ENCODE assay signal across 1 cellular context in the genomic region with DNA sequence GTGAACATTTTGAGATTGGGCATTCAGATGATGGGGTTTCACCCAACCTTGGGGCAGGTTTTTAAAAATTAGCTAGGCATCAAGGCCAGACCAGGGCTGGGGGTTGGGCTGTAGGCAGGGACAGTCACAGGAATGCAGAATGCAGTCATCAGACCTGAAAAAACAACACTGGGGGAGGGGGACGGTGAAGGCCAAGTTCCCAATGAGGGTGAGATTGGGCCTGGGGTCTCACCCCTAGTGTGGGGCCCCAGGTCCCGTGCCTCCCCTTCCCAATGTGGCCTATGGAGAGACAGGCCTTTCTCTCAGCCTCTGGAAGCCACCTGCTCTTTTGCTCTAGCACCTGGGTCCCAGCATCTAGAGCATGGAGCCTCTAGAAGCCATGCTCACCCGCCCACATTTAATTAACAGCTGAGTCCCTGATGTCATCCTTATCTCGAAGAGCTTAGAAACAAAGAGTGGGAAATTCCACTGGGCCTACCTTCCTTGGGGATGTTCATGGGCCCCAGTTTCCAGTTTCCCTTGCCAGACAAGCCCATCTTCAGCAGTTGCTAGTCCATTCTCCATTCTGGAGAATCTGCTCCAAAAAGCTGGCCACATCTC.
TF ChIP-seq lines count a peak whose summit lies in the region.

No MANE protein-coding gene starts in this region.

TF ChIP-seq in HepG2, 621 proteins besides CTCF, POLR2A, EP300 and RAD21 (continued from another document and continues in another):
- TF ChIP-seq, protein P1, sequence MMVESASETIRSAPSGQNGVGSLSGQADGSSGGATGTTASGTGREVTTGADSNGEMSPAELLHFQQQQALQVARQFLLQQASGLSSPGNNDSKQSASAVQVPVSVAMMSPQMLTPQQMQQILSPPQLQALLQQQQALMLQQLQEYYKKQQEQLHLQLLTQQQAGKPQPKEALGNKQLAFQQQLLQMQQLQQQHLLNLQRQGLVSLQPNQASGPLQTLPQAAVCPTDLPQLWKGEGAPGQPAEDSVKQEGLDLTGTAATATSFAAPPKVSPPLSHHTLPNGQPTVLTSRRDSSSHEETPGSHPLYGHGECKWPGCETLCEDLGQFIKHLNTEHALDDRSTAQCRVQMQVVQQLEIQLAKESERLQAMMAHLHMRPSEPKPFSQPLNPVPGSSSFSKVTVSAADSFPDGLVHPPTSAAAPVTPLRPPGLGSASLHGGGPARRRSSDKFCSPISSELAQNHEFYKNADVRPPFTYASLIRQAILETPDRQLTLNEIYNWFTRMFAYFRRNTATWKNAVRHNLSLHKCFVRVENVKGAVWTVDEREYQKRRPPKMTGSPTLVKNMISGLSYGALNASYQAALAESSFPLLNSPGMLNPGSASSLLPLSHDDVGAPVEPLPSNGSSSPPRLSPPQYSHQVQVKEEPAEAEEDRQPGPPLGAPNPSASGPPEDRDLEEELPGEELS (CRISPR knock-in tag; IDR thresholded peaks at IDR 0.05) = peak; percentile 68
- TF ChIP-seq ESRRA (CRISPR knock-in tag; IDR thresholded peaks at IDR 0.05; ENCODE audit: low read depth) (0 out of 2 replicates have a peak, but pooled peaks have one; percentile 51), FOXP1 (IDR thresholded peaks at IDR 0.05) (no peak), FOXP1 (CRISPR knock-in tag; IDR thresholded peaks at IDR 0.05) (peak; percentile 56), AFF4 (CRISPR knock-in tag; IDR thresholded peaks at IDR 0.05) (no peak), ZNF10 (CRISPR knock-in tag; IDR thresholded peaks at IDR 0.05; ENCODE audit: borderline replicate concordance, low read depth) (no peak), ZFP36L2 (CRISPR knock-in tag; IDR thresholded peaks at IDR 0.05) (no peak), ZSCAN9 (CRISPR knock-in tag; IDR thresholded peaks at IDR 0.05; ENCODE audit: borderline replicate concordance) (no peak), FOSL2 (CRISPR knock-in tag; IDR thresholded peaks at IDR 0.05) (peak; percentile 69), CEBPG (CRISPR knock-in tag; IDR thresholded peaks at IDR 0.05) (no peak), ZNF20 (CRISPR knock-in tag; IDR thresholded peaks at IDR 0.05) (no peak), TBL1XR1 (IDR thresholded peaks at IDR 0.05; ENCODE audit: borderline replicate concordance, low read length, partially characterized antibody) (peak; percentile 47), DPF2 (CRISPR knock-in tag; IDR thresholded peaks at IDR 0.05; ENCODE audit: borderline replicate concordance, low read depth) (peak; percentile 55), ZBTB43 (CRISPR knock-in tag; conservative IDR thresholded peaks at IDR 0.05) (no peak), HNF1A (IDR thresholded peaks at IDR 0.05; ENCODE audit: low read depth) (peak; percentile 47; the same call in 1 of the 2 replicates), HNF1A (CRISPR knock-in tag; IDR thresholded peaks at IDR 0.05; ENCODE audit: borderline replicate concordance) (peak; percentile 61; the same call in 1 of the 2 replicates), MEIS1 (CRISPR knock-in tag; IDR thresholded peaks at IDR 0.05; ENCODE audit: borderline replicate concordance) (0 out of 2 replicates have a peak, but pooled peaks have one; percentile 45), ZFP62 (CRISPR knock-in tag; IDR thresholded peaks at IDR 0.05) (no peak), ATF7 (IDR thresholded peaks at IDR 0.05) (no peak), ATF7 (CRISPR knock-in tag; IDR thresholded peaks at IDR 0.05) (0 out of 2 replicates have a peak, but pooled peaks have one; percentile 49), STAT5B (CRISPR knock-in tag; IDR thresholded peaks at IDR 0.05) (no peak), ZNF331 (CRISPR knock-in tag; IDR thresholded peaks at IDR 0.05) (no peak)
- TF ChIP-seq, protein P2, sequence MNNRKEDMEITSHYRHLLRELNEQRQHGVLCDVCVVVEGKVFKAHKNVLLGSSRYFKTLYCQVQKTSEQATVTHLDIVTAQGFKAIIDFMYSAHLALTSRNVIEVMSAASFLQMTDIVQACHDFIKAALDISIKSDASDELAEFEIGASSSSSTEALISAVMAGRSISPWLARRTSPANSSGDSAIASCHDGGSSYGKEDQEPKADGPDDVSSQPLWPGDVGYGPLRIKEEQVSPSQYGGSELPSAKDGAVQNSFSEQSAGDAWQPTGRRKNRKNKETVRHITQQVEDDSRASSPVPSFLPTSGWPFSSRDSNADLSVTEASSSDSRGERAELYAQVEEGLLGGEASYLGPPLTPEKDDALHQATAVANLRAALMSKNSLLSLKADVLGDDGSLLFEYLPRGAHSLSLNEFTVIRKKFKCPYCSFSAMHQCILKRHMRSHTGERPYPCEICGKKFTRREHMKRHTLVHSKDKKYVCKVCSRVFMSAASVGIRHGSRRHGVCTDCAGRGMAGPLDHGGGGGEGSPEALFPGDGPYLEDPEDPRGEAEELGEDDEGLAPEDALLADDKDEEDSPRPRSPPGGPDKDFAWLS (CRISPR knock-in tag; IDR thresholded peaks at IDR 0.05; ENCODE audit: borderline replicate concordance) = no peak
- TF ChIP-seq, protein P3, sequence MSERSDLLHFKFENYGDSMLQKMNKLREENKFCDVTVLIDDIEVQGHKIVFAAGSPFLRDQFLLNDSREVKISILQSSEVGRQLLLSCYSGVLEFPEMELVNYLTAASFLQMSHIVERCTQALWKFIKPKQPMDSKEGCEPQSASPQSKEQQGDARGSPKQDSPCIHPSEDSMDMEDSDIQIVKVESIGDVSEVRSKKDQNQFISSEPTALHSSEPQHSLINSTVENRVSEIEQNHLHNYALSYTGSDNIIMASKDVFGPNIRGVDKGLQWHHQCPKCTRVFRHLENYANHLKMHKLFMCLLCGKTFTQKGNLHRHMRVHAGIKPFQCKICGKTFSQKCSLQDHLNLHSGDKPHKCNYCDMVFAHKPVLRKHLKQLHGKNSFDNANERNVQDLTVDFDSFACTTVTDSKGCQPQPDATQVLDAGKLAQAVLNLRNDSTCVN (CRISPR knock-in tag; IDR thresholded peaks at IDR 0.05; ENCODE audit: borderline replicate concordance) = peak; percentile 99
- TF ChIP-seq, protein P4, sequence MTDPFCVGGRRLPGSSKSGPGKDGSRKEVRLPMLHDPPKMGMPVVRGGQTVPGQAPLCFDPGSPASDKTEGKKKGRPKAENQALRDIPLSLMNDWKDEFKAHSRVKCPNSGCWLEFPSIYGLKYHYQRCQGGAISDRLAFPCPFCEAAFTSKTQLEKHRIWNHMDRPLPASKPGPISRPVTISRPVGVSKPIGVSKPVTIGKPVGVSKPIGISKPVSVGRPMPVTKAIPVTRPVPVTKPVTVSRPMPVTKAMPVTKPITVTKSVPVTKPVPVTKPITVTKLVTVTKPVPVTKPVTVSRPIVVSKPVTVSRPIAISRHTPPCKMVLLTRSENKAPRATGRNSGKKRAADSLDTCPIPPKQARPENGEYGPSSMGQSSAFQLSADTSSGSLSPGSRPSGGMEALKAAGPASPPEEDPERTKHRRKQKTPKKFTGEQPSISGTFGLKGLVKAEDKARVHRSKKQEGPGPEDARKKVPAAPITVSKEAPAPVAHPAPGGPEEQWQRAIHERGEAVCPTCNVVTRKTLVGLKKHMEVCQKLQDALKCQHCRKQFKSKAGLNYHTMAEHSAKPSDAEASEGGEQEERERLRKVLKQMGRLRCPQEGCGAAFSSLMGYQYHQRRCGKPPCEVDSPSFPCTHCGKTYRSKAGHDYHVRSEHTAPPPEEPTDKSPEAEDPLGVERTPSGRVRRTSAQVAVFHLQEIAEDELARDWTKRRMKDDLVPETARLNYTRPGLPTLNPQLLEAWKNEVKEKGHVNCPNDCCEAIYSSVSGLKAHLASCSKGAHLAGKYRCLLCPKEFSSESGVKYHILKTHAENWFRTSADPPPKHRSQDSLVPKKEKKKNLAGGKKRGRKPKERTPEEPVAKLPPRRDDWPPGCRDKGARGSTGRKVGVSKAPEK (CRISPR knock-in tag; IDR thresholded peaks at IDR 0.05; ENCODE audit: borderline replicate concordance) = no peak
- TF ChIP-seq, protein P5, sequence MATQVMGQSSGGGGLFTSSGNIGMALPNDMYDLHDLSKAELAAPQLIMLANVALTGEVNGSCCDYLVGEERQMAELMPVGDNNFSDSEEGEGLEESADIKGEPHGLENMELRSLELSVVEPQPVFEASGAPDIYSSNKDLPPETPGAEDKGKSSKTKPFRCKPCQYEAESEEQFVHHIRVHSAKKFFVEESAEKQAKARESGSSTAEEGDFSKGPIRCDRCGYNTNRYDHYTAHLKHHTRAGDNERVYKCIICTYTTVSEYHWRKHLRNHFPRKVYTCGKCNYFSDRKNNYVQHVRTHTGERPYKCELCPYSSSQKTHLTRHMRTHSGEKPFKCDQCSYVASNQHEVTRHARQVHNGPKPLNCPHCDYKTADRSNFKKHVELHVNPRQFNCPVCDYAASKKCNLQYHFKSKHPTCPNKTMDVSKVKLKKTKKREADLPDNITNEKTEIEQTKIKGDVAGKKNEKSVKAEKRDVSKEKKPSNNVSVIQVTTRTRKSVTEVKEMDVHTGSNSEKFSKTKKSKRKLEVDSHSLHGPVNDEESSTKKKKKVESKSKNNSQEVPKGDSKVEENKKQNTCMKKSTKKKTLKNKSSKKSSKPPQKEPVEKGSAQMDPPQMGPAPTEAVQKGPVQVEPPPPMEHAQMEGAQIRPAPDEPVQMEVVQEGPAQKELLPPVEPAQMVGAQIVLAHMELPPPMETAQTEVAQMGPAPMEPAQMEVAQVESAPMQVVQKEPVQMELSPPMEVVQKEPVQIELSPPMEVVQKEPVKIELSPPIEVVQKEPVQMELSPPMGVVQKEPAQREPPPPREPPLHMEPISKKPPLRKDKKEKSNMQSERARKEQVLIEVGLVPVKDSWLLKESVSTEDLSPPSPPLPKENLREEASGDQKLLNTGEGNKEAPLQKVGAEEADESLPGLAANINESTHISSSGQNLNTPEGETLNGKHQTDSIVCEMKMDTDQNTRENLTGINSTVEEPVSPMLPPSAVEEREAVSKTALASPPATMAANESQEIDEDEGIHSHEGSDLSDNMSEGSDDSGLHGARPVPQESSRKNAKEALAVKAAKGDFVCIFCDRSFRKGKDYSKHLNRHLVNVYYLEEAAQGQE (IDR thresholded peaks at IDR 0.05; ENCODE audit: borderline replicate concordance in 1 of 2, low read depth in 1 of 2, low read length in 2 of 2) = no peak
- TF ChIP-seq, protein P6, sequence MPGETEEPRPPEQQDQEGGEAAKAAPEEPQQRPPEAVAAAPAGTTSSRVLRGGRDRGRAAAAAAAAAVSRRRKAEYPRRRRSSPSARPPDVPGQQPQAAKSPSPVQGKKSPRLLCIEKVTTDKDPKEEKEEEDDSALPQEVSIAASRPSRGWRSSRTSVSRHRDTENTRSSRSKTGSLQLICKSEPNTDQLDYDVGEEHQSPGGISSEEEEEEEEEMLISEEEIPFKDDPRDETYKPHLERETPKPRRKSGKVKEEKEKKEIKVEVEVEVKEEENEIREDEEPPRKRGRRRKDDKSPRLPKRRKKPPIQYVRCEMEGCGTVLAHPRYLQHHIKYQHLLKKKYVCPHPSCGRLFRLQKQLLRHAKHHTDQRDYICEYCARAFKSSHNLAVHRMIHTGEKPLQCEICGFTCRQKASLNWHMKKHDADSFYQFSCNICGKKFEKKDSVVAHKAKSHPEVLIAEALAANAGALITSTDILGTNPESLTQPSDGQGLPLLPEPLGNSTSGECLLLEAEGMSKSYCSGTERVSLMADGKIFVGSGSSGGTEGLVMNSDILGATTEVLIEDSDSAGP (CRISPR knock-in tag; IDR thresholded peaks at IDR 0.05; ENCODE audit: borderline replicate concordance) = peak; percentile 29; the same call in 1 of the 2 replicates
